In the genomic region with DNA sequence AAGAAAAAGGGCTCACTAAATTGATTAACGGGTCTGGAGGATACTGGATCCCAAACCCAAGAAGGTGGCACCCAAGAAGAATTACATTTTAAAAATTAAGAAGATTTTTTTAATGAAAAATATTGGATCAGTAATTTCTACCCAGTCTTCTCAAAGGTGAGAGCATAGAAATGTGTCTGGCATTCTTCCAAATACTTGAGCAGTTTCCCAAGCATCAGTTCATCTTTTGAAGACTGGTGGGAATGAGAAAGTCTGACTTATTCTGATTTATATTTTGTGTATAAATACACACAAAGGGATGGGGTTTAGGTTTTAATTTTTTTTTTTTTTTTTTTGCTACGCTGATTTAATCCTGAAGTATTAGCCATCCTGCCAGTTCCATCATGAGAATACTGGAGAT, we compare ENCODE assay signal across 1 cellular context.
TF ChIP-seq lines count a peak whose summit lies in the region.

No MANE protein-coding gene starts in this region.

TF ChIP-seq in IMR-90, 13 proteins besides CTCF, POLR2A, EP300 and RAD21 (continued from another document):
- TF ChIP-seq, protein P1, sequence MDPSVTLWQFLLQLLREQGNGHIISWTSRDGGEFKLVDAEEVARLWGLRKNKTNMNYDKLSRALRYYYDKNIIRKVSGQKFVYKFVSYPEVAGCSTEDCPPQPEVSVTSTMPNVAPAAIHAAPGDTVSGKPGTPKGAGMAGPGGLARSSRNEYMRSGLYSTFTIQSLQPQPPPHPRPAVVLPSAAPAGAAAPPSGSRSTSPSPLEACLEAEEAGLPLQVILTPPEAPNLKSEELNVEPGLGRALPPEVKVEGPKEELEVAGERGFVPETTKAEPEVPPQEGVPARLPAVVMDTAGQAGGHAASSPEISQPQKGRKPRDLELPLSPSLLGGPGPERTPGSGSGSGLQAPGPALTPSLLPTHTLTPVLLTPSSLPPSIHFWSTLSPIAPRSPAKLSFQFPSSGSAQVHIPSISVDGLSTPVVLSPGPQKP (IDR thresholded peaks at IDR 0.05; ENCODE audit: borderline replicate concordance, low read depth, low read length): no peak
- no peak for TF ChIP-seq FOS (IDR thresholded peaks at IDR 0.05; ENCODE audit: low read depth, low read length)
- TF ChIP-seq MXI1 (IDR thresholded peaks at IDR 0.05; ENCODE audit: borderline replicate concordance, low read depth, low read length): no peak
- TF ChIP-seq, protein P2, sequence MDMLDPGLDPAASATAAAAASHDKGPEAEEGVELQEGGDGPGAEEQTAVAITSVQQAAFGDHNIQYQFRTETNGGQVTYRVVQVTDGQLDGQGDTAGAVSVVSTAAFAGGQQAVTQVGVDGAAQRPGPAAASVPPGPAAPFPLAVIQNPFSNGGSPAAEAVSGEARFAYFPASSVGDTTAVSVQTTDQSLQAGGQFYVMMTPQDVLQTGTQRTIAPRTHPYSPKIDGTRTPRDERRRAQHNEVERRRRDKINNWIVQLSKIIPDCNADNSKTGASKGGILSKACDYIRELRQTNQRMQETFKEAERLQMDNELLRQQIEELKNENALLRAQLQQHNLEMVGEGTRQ (IDR thresholded peaks at IDR 0.05; ENCODE audit: low read depth, low read length): no peak
- no peak for TF ChIP-seq MAZ (IDR thresholded peaks at IDR 0.05; ENCODE audit: borderline replicate concordance, low read depth, low read length)
- no peak for TF ChIP-seq MAFK (IDR thresholded peaks at IDR 0.05; ENCODE audit: low read depth, low read length)
